9 cellular contexts compared by ENCODE assay signal in genomic region chr15:72222433-72222832, GRCh38. TPM values are rescaled to one million over a fixed set of nuclear protein-coding genes. Genes with fewer than 3 reads are reported as not detected.
DNase-seq lines count a peak whose midpoint lies in the region; ATAC-seq and TF ChIP-seq lines count a peak whose summit lies in the region.
"Had no signal": no experiment of that assay in that cellular context is flagged by ENCODE, and none has a peak within 500 bp of the region (broad histone marks: within the 10 kb centered on the region; RNA-seq: fewer than 3 reads in every experiment).

No MANE protein-coding gene starts in this region.

- no peaks in the 10 kb centered on the region for H3K9me3 ChIP-seq in spleen
- H3K9me3 ChIP-seq: upper lobe of left lung had no signal

- peaks cover 15 to 82% (median 57%) of the 10 kb centered on the region in 6 donors for H3K4me1 ChIP-seq in spleen

- ATAC-seq in HG03159 (IDR thresholded peaks at IDR 0.05; ENCODE audit: unreplicated experiment) (no peak), HG03135 (IDR thresholded peaks at IDR 0.05; ENCODE audit: unreplicated experiment) (no peak)

- 73 to 80% (median 77%) methylated on average over 4 of the region's 4 CpGs for WGBS in spleen, 5 donors

- H3K36me3 ChIP-seq in spleen: peaks cover 0 to 73% (median 24%) of the 10 kb centered on the region in 6 donors

- peak overlapping the region; percentile 38 for H3K27ac ChIP-seq in VCaP
- H3K27ac ChIP-seq in spleen: peak overlapping the region in 6 of 8 donors; percentile 22 to 74 (median 52)

- H3K27me3 ChIP-seq in spleen (replicated peaks in 1 of 7): no peaks in the 10 kb centered on the region
- H3K27me3 ChIP-seq: upper lobe of left lung had no signal

- DNase-seq in DMS53 (lab: John Stamatoyannopoulos, UW) (peak; percentile 15), DMS53 treated with DMSO at 0.1 percent for 48 hours (lab: John Stamatoyannopoulos, UW; ENCODE audit: unreplicated experiment) (no peak), glomerular visceral epithelial cell (ENCODE audit: extremely low spot score) (peak; percentile 86), spleen (no peak), middle frontal gyrus (ENCODE audit: extremely low spot score, low spot score) (no peak)

- H3K4me3 ChIP-seq in spleen: no peak overlapping the region
- H3K4me3 ChIP-seq: upper lobe of left lung had no signal

- intact Hi-C loops in spleen (cut with DNase I; ENCODE audit: low total_unique reads): no loop called here

- TF ChIP-seq POLR2A in spleen (IDR thresholded peaks at IDR 0.05): no peak

- TF ChIP-seq CTCF in VCaP (conservative IDR thresholded peaks at IDR 0.05) (no peak), spleen (IDR thresholded peaks at IDR 0.05 in 8 of 11, conservative IDR thresholded peaks at IDR 0.05 in 3 of 11) (no peak)

RNA-seq across cellular contexts. Expression of gene PKM, which starts 8.6 kb away (rescaled TPM):
- total RNA-seq in spleen: 100 to 1,000 TPM; 333 to 543 (median 379) TPM
- polyA plus RNA-seq in spleen: 100 to 1,000 TPM; 156 to 250 (median 187) TPM

RNA-seq across cellular contexts. Expression of gene GRAMD2A, which starts 24.8 kb away (rescaled TPM):
- total RNA-seq in spleen: under 1 TPM in 1 of 7 donors, not detected in 6; 0.34 TPM
- polyA plus RNA-seq in spleen: under 1 TPM; 0.03 to 0.11 (median 0.06) TPM

RNA-seq across cellular contexts. Expression of gene PARP6, which starts 49.9 kb away (rescaled TPM):
- total RNA-seq in spleen: 10 to 100 TPM; 54.8 to 77.6 (median 70.3) TPM
- 10 to 100 TPM; 43.9 to 99.5 (median 67.9) TPM for polyA plus RNA-seq in spleen

Comparison
In these comparisons a context has a peak if more than half of its experiments do, and no peak if none do; other contexts are left out.
1. DNase-seq: peak in DMS53 (single experiment) and glomerular visceral epithelial cell (single experiment); none in DMS53 treated with DMSO at 0.1 percent for 48 hours (single experiment), spleen (single experiment) and middle frontal gyrus (single experiment).